ENCODE assay signal across 11 cellular contexts in genomic region chr13:112970552-112971287, GRCh38. TPM values are rescaled to one million over a fixed set of nuclear protein-coding genes. Genes with fewer than 3 reads are reported as not detected.
DNase-seq lines count a peak whose midpoint lies in the region; ATAC-seq lines count a peak whose summit lies in the region.
"Had no signal": no experiment of that assay in that cellular context is flagged by ENCODE, and none has a peak within 500 bp of the region (broad histone marks: within the 10 kb centered on the region; RNA-seq: fewer than 3 reads in every experiment).

No MANE protein-coding gene starts in this region.

- no peaks in the 10 kb centered on the region for H3K9me3 Mint-ChIP-seq in stimulated activated naive CD8-positive, alpha-beta T cell treated with anti-CD3 and anti-CD28 coated beads, Interleukin-15, Interleukin-2, amounts not matched to agents 100 ng/mL and 50 ng/mL, for 24 hours
- peaks cover 5 to 10% of the 10 kb centered on the region in 2 donors for H3K9me3 Mint-ChIP-seq in stimulated activated naive CD8-positive, alpha-beta T cell treated with anti-CD3 and anti-CD28 coated beads, Interleukin-15, amount 100 ng/mL, for 72 hours
- no peaks in the 10 kb centered on the region for H3K9me3 Mint-ChIP-seq in activated naive CD8-positive, alpha-beta T cell treated with anti-CD3 and anti-CD28 coated beads for 36 hours
- peaks cover 0 to 6% (median 0%) of the 10 kb centered on the region in 11 donors for H3K9me3 Mint-ChIP-seq in naive thymus-derived CD4-positive, alpha-beta T cell
- H3K9me3 Mint-ChIP-seq: activated B cell treated with CpG ODN at 0.5 μM for 24 hours had no signal

- peak overlapping the region; percentile 87 for H3K4me3 Mint-ChIP-seq in stimulated activated naive CD8-positive, alpha-beta T cell treated with anti-CD3 and anti-CD28 coated beads, Interleukin-15, Interleukin-2, amounts not matched to agents 100 ng/mL and 50 ng/mL, for 24 hours
- H3K4me3 Mint-ChIP-seq in stimulated activated naive CD8-positive, alpha-beta T cell treated with anti-CD3 and anti-CD28 coated beads, Interleukin-15, amount 100 ng/mL, for 72 hours, result peak overlapping the region in 1 of 2 donors; percentile 87
- H3K4me3 Mint-ChIP-seq in activated naive CD8-positive, alpha-beta T cell treated with anti-CD3 and anti-CD28 coated beads for 36 hours, result peak overlapping the region; percentile 87
- H3K4me3 Mint-ChIP-seq in naive thymus-derived CD4-positive, alpha-beta T cell, result peak overlapping the region in 9 of 10 donors; percentile 89 to 100 (median 95)

- no peak overlapping the region for H3K27ac Mint-ChIP-seq in stimulated activated naive CD8-positive, alpha-beta T cell treated with anti-CD3 and anti-CD28 coated beads, Interleukin-15, Interleukin-2, amounts not matched to agents 100 ng/mL and 50 ng/mL, for 24 hours
- H3K27ac Mint-ChIP-seq in stimulated activated naive CD8-positive, alpha-beta T cell treated with anti-CD3 and anti-CD28 coated beads, Interleukin-15, amount 100 ng/mL, for 72 hours, result no peak overlapping the region
- H3K27ac Mint-ChIP-seq in activated naive CD8-positive, alpha-beta T cell treated with anti-CD3 and anti-CD28 coated beads for 36 hours, result no peak overlapping the region
- peak overlapping the region in 2 of 9 donors; percentile 8 to 86 for H3K27ac Mint-ChIP-seq in naive thymus-derived CD4-positive, alpha-beta T cell
- H3K27ac Mint-ChIP-seq: activated B cell treated with CpG ODN at 0.5 μM for 24 hours had no signal

- H3K9me3 ChIP-seq in naive thymus-derived CD4-positive, alpha-beta T cell (ENCODE audit: control insufficient read depth in 2 of 3, low read length in 3 of 3), result no peaks in the 10 kb centered on the region

- H3K4me1 ChIP-seq in naive thymus-derived CD4-positive, alpha-beta T cell (ENCODE audit: control insufficient read depth in 2 of 2, insufficient read depth in 2 of 2, low read length in 2 of 2), result peaks cover 10 to 14% of the 10 kb centered on the region in 2 donors
- H3K4me1 ChIP-seq: foreskin keratinocyte had no signal

- H3K36me3 ChIP-seq in naive thymus-derived CD4-positive, alpha-beta T cell (ENCODE audit: control insufficient read depth in 2 of 3, insufficient read depth in 3 of 3, low read length in 3 of 3), result peaks cover 0 to 3% (median 0%) of the 10 kb centered on the region in 3 experiments

- CTCF ChIA-PET in naive thymus-derived CD4-positive, alpha-beta T cell (lab: Charles Lee), result interaction anchor here (0.9 to 1.5 kb wide), 3 partner anchors 28 to 59 kb away, joined by 4 to 8 read pairs (median 4); no protein-coding TSS in a partner anchor

- ATAC-seq in stimulated activated naive CD8-positive, alpha-beta T cell treated with anti-CD3 and anti-CD28 coated beads, Interleukin-15, amount 100 ng/mL, for 72 hours, result no peak
- no peak for ATAC-seq in naive thymus-derived CD4-positive, alpha-beta T cell
- ATAC-seq: foreskin keratinocyte had no signal

- no peaks in the 10 kb centered on the region for H3K36me3 Mint-ChIP-seq in stimulated activated naive CD8-positive, alpha-beta T cell treated with anti-CD3 and anti-CD28 coated beads, Interleukin-15, Interleukin-2, amounts not matched to agents 100 ng/mL and 50 ng/mL, for 24 hours (ENCODE audit: low read depth)
- peaks cover 5% of the 10 kb centered on the region for H3K36me3 Mint-ChIP-seq in activated naive CD8-positive, alpha-beta T cell treated with anti-CD3 and anti-CD28 coated beads for 36 hours
- peaks cover 3 to 13% (median 5%) of the 10 kb centered on the region in 5 donors for H3K36me3 Mint-ChIP-seq in naive thymus-derived CD4-positive, alpha-beta T cell

- no peak overlapping the region for H3K4me3 ChIP-seq in naive thymus-derived CD4-positive, alpha-beta T cell (ENCODE audit: low read length)

- H3K27me3 ChIP-seq in naive thymus-derived CD4-positive, alpha-beta T cell (ENCODE audit: control insufficient read depth in 2 of 2, insufficient read depth in 2 of 2, low read length in 2 of 2), result no peaks in the 10 kb centered on the region

- no peaks in the 10 kb centered on the region for H3K27me3 Mint-ChIP-seq in stimulated activated naive CD8-positive, alpha-beta T cell treated with anti-CD3 and anti-CD28 coated beads, Interleukin-15, Interleukin-2, amounts not matched to agents 100 ng/mL and 50 ng/mL, for 24 hours
- no peaks in the 10 kb centered on the region for H3K27me3 Mint-ChIP-seq in stimulated activated naive CD8-positive, alpha-beta T cell treated with anti-CD3 and anti-CD28 coated beads, Interleukin-15, amount 100 ng/mL, for 72 hours
- no peaks in the 10 kb centered on the region for H3K27me3 Mint-ChIP-seq in activated naive CD8-positive, alpha-beta T cell treated with anti-CD3 and anti-CD28 coated beads for 36 hours
- peaks cover 0 to 35% (median 0%) of the 10 kb centered on the region in 5 donors for H3K27me3 Mint-ChIP-seq in naive thymus-derived CD4-positive, alpha-beta T cell

- peaks cover 25% of the 10 kb centered on the region for H3K4me1 Mint-ChIP-seq in stimulated activated naive CD8-positive, alpha-beta T cell treated with anti-CD3 and anti-CD28 coated beads, Interleukin-15, Interleukin-2, amounts not matched to agents 100 ng/mL and 50 ng/mL, for 24 hours (ENCODE audit: low read depth)
- peaks cover 39% of the 10 kb centered on the region for H3K4me1 Mint-ChIP-seq in stimulated activated naive CD8-positive, alpha-beta T cell treated with anti-CD3 and anti-CD28 coated beads, Interleukin-15, amount 100 ng/mL, for 72 hours
- H3K4me1 Mint-ChIP-seq in activated naive CD8-positive, alpha-beta T cell treated with anti-CD3 and anti-CD28 coated beads for 36 hours, result peaks cover 24% of the 10 kb centered on the region
- H3K4me1 Mint-ChIP-seq in naive thymus-derived CD4-positive, alpha-beta T cell, result peaks cover 9 to 57% (median 42%) of the 10 kb centered on the region in 7 donors

- no peak overlapping the region for H3K27ac ChIP-seq in naive thymus-derived CD4-positive, alpha-beta T cell (ENCODE audit: low read depth, low read length)
- H3K27ac ChIP-seq: foreskin keratinocyte had no signal

- no peak for DNase-seq in stimulated activated naive CD8-positive, alpha-beta T cell treated with anti-CD3 and anti-CD28 coated beads, Interleukin-15, amount 100 ng/mL, for 72 hours
- DNase-seq in activated naive CD8-positive, alpha-beta T cell treated with anti-CD3 and anti-CD28 coated beads for 36 hours, result no peak
- DNase-seq in naive thymus-derived CD4-positive, alpha-beta T cell, result no peak
- DNase-seq in SW480 (ENCODE audit: low spot score) (no peak), kidney glomerular epithelial cell (lab: John Stamatoyannopoulos, UW) (no peak), ureter (ENCODE audit: low spot score) (no peak), DMS153 (lab: John Stamatoyannopoulos, UW) (no peak)
- DNase-seq: activated B cell treated with CpG ODN at 0.5 μM for 24 hours; foreskin keratinocyte; stimulated activated naive CD4-positive, alpha-beta T cell treated with Interleukin-2 at 50 U/mL for 16 hours had no signal

- intact Hi-C loops in naive thymus-derived CD4-positive, alpha-beta T cell (cut with micrococcal nuclease), result no loop called here

- POLR2A ChIA-PET in naive thymus-derived CD4-positive, alpha-beta T cell (lab: Charles Lee), result interaction anchor here (0.6 to 1.8 kb wide), 3 partner anchors 10 to 239 kb away, joined by 3 to 8 read pairs (median 4); partner anchors contain the start of gene CUL4A

RNA-seq across cellular contexts. Expression of gene MCF2L, which starts 1.7 kb away (rescaled TPM):
- 10 to 100 TPM in 1 of 2 experiments, 1 to 10 TPM in 1; 9.3 to 10.7 TPM for total RNA-seq in activated naive CD8-positive, alpha-beta T cell treated with anti-CD3 and anti-CD28 coated beads for 36 hours
- 10 to 100 TPM in 4 of 5 experiments, under 1 TPM in 1; 0.51 to 32.6 (median 21.9) TPM for total RNA-seq in naive thymus-derived CD4-positive, alpha-beta T cell
- 1 to 10 TPM; 1.9 to 4.7 TPM for polyA plus RNA-seq in naive thymus-derived CD4-positive, alpha-beta T cell
- total RNA-seq in ureter, result 115 TPM
- total RNA-seq: foreskin keratinocyte had no signal
